In the genomic region with DNA sequence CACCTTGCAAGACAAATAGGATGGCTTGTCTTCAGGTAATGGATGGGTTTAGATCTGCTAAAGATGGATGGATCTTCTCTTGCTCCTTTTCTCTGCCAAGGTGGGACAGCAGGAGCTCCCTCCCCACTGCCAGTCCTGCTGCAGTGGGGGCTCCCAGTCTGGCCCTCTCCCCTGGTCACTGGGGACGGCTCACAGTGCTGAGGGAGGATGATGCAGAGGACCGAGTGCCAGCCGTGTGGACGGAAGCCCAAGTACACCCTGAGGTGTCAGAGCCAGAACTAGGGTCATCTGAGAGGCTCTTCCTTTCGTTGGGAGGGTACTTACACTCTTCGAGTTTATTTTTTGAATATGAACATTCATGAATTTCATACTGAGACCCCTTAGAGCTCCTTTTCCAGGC, we compare ENCODE assay signal across 16 cellular contexts. TPM values are rescaled to one million over a fixed set of nuclear protein-coding genes. Genes with fewer than 3 reads are reported as not detected.
A peak's percentile ranks its signal among the peaks of the same experiment; 100 is the strongest.
DNase-seq lines count a peak whose midpoint lies in the region; ATAC-seq and TF ChIP-seq lines count a peak whose summit lies in the region.
"Had no signal": no experiment of that assay in that cellular context is flagged by ENCODE, and none has a peak within 500 bp of the region (broad histone marks: within the 10 kb centered on the region; RNA-seq: fewer than 3 reads in every experiment).

No MANE protein-coding gene starts in this region.

- H3K36me3 Mint-ChIP-seq in T-helper 17 cell (ENCODE audit: low read depth) = peaks cover 5% of the 10 kb centered on the region

- peaks cover 0 to 15% (median 0%) of the 10 kb centered on the region in 9 donors for H3K36me3 ChIP-seq in heart right ventricle
- H3K36me3 ChIP-seq in muscle layer of colon (ENCODE audit: insufficient read depth, low read length) = peaks cover 7% of the 10 kb centered on the region
- peaks cover 56% of the 10 kb centered on the region for H3K36me3 ChIP-seq in thymus (ENCODE audit: control insufficient read depth, insufficient read depth)
- H3K36me3 ChIP-seq: cardiac muscle cell, prostate gland, uterus had no signal

- H3K27me3 Mint-ChIP-seq in T-helper 17 cell = no peaks in the 10 kb centered on the region

- H3K4me3 Mint-ChIP-seq in T-helper 17 cell = peak overlapping the region; percentile 10

- H3K27ac Mint-ChIP-seq in T-helper 17 cell = peak overlapping the region; percentile 100

- H3K4me1 Mint-ChIP-seq in T-helper 17 cell = peaks cover 79% of the 10 kb centered on the region

- intact Hi-C loops in heart right ventricle (cut with DNase I) (no loop called here), Right ventricle myocardium superior (cut with DNase I) (no loop called here)

- no peak overlapping the region for H3K9ac ChIP-seq in muscle layer of colon (ENCODE audit: low read length)

- H3K4me1 ChIP-seq in heart right ventricle (peaks cover 33 to 100% (median 87%) of the 10 kb centered on the region in 9 donors), muscle layer of colon (ENCODE audit: insufficient read depth, low read length) (peaks cover 79% of the 10 kb centered on the region), thymus (ENCODE audit: control insufficient read depth, insufficient read depth, low read length) (peaks cover 43% of the 10 kb centered on the region)
- H3K4me1 ChIP-seq: prostate gland, uterus had no signal

- H3K4me3 ChIP-seq in heart right ventricle (no peak overlapping the region), muscle layer of colon (ENCODE audit: low read depth in 1 of 2, low read length in 2 of 2) (no peak overlapping the region), thymus (ENCODE audit: low read length) (peak overlapping the region; percentile 84)
- H3K4me3 ChIP-seq: cardiac muscle cell, prostate gland, uterus had no signal

- H3K27me3 ChIP-seq in heart right ventricle (no peaks in the 10 kb centered on the region), muscle layer of colon (ENCODE audit: control insufficient read depth in 1 of 2, insufficient read depth in 2 of 2, low read length in 2 of 2) (no peaks in the 10 kb centered on the region), thymus (ENCODE audit: control insufficient read depth, insufficient read depth) (no peaks in the 10 kb centered on the region)
- H3K27me3 ChIP-seq: cardiac muscle cell, uterus had no signal

- DNase-seq in heart right ventricle (no peak), Right ventricle myocardium superior (no peak), T-helper 17 cell (no peak), NCI-H2081 treated with DMSO at 0.1 percent for 48 hours (lab: John Stamatoyannopoulos, UW) (no peak)
- no peak for DNase-seq in stimulated activated CD4-positive, alpha-beta T cell treated with anti-CD3 and anti-CD28 coated beads, Interleukin-2, amount 100 ng/mL, for 24 hours
- DNase-seq: activated gamma-delta T cell treated with Interleukin-2 at 50 U/mL for 16 hours, AML-193, EL, NCI-H1092 had no signal

- peak overlapping the region in 7 of 10 donors; percentile 25 to 90 (median 49) for H3K27ac ChIP-seq in heart right ventricle
- peak overlapping the region; percentile 73 for H3K27ac ChIP-seq in muscle layer of colon (ENCODE audit: low read depth, low read length)
- H3K27ac ChIP-seq in thymus (ENCODE audit: low read depth) = peak overlapping the region; percentile 64
- H3K27ac ChIP-seq: prostate gland had no signal

- 30 to 39% methylated on average over 6 of the region's 6 CpGs for WGBS in heart right ventricle, 2 donors
- 96% methylated on average over 6 of the region's 6 CpGs for WGBS in thymus

- ATAC-seq in heart right ventricle (no peak), Right ventricle myocardium superior (ENCODE audit: poor library complexity) (no peak), T-helper 17 cell (no peak), HG02840 (IDR thresholded peaks at IDR 0.05; ENCODE audit: low FRiP score, unreplicated experiment) (no peak)
- ATAC-seq: activated CD4-positive, CD25-positive, alpha-beta regulatory T cell treated with anti-CD3 and anti-CD28 coated beads, Interleukin-2, amount 50 U/mL, for 24 hours had no signal

- H3K9me3 ChIP-seq in heart right ventricle = no peaks in the 10 kb centered on the region
- no peaks in the 10 kb centered on the region for H3K9me3 ChIP-seq in T-helper 17 cell (ENCODE audit: control insufficient read depth, low read length, poor library complexity, severe bottlenecking)
- no peaks in the 10 kb centered on the region for H3K9me3 ChIP-seq in muscle layer of colon (ENCODE audit: low read length)
- no peaks in the 10 kb centered on the region for H3K9me3 ChIP-seq in thymus (ENCODE audit: control insufficient read depth)
- H3K9me3 ChIP-seq: prostate gland, uterus had no signal

- no peak for TF ChIP-seq CTCF in heart right ventricle (IDR thresholded peaks at IDR 0.05)

RNA-seq across cellular contexts. Expression of gene CCDC69, which starts 5.7 kb away (rescaled TPM):
- total RNA-seq in heart right ventricle (100 to 1,000 TPM in 7 of 10 donors, 10 to 100 TPM in 3; 74.9 to 172 (median 104) TPM), Right ventricle myocardium superior (178 TPM), T-helper 17 cell (10 to 100 TPM; 74.7 to 82.5 TPM)
- polyA plus RNA-seq in heart right ventricle (100 to 1,000 TPM in 1 of 2 donors, 10 to 100 TPM in 1; 50.8 to 191 TPM), thymus (30.9 TPM)

RNA-seq across cellular contexts. Expression of gene GM2A, which starts 34.8 kb away (rescaled TPM):
- total RNA-seq in heart right ventricle (10 to 100 TPM; 30.5 to 47.1 (median 36.5) TPM), Right ventricle myocardium superior (26.2 TPM), T-helper 17 cell (10 to 100 TPM in 1 of 2 donors, 1 to 10 TPM in 1; 6.0 to 13.4 TPM)
- polyA plus RNA-seq in heart right ventricle (10 to 100 TPM; 18.1 to 19.9 TPM), thymus (38.4 TPM)
